9 cellular contexts compared by ENCODE assay signal in the genomic region with DNA sequence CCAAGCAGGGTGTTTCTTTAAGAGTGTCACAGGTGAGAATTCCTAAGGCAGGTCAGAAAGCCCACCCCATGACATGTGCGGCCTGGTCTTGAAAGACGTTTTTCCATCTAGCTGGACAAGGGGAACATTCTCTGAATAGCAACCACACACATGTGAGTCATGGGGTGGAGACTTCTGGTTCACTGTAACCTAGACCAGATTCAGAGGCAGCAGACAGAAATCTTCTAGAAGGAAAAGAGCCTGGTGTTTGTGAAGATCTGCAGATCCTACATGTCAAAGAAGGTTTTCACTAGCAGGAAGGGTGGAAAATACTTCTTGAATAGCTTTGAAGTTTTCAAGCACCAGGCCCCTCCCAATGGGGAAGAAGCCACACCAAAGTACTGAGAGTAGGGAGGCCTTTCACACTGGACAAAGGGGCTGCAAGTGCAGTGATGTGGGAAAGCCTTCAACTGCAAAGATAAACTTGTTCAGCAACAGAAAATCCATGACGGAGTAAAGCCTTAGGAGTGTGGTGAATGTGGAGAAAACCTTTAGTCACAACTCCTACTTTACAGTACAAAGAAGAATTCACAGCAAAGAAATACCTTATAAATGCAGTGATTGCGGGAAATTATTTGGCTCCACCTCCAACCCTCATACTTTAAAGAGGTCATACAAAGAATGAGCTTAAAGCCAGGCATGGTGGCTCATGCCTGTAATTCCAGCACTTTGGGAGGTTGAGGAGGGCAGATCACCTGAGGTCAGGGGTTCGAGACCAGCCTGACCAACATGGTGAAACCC. TPM values are rescaled to one million over a fixed set of nuclear protein-coding genes. Genes with fewer than 3 reads are reported as not detected.
DNase-seq lines count a peak whose midpoint lies in the region; ATAC-seq and TF ChIP-seq lines count a peak whose summit lies in the region.
"Had no signal": no experiment of that assay in that cellular context is flagged by ENCODE, and none has a peak within 500 bp of the region (broad histone marks: within the 10 kb centered on the region; RNA-seq: fewer than 3 reads in every experiment).

No MANE protein-coding gene starts in this region.

- ATAC-seq in aorta (ENCODE audit: low FRiP score), result no peak
- no peak for ATAC-seq in GM19395 (IDR thresholded peaks at IDR 0.05; ENCODE audit: unreplicated experiment)

- H3K27me3 ChIP-seq in brain microvascular endothelial cell (replicated peaks) (no peaks in the 10 kb centered on the region), kidney epithelial cell (ENCODE audit: control insufficient read depth, insufficient read depth, low read length) (no peaks in the 10 kb centered on the region), aorta (ENCODE audit: control insufficient read depth in 1 of 2, insufficient read depth in 2 of 2, low read length in 1 of 2) (no peaks in the 10 kb centered on the region)

- no peaks in the 10 kb centered on the region for H3K36me3 ChIP-seq in brain microvascular endothelial cell (replicated peaks)
- no peaks in the 10 kb centered on the region for H3K36me3 ChIP-seq in kidney epithelial cell (ENCODE audit: control insufficient read depth, insufficient read depth, low read length)
- H3K36me3 ChIP-seq in aorta (ENCODE audit: control insufficient read depth in 1 of 2, insufficient read depth in 2 of 2, low read length in 1 of 2), result no peaks in the 10 kb centered on the region

- 63 to 64% methylated on average over 5 of the region's 5 CpGs for WGBS in aorta, 2 donors

- H3K27ac ChIP-seq in brain microvascular endothelial cell (peak overlapping the region; percentile 66), aorta (ENCODE audit: low read depth in 1 of 2, low read length in 2 of 2) (peak overlapping the region in 1 of 2 donors; percentile 64)

- H3K4me1 ChIP-seq in aorta (ENCODE audit: control insufficient read depth in 1 of 2, insufficient read depth in 2 of 2, low read length in 2 of 2), result peaks cover 0 to 3% of the 10 kb centered on the region in 2 donors

- TF ChIP-seq CTCF in brain microvascular endothelial cell (IDR thresholded peaks at IDR 0.05; ENCODE audit: low read depth, low read length, missing control alignments), result no peak
- no peak for TF ChIP-seq CTCF in kidney epithelial cell (IDR thresholded peaks at IDR 0.05; ENCODE audit: insufficient read depth, low read length, poor library complexity, severe bottlenecking)

- H3K4me3 ChIP-seq in brain microvascular endothelial cell (ENCODE audit: low read depth, low read length) (no peak overlapping the region), kidney epithelial cell (ENCODE audit: low read depth, low read length) (no peak overlapping the region), aorta (ENCODE audit: low read length in 2 of 2) (no peak overlapping the region)

- no peaks in the 10 kb centered on the region for H3K9me3 ChIP-seq in aorta (ENCODE audit: control insufficient read depth, low read length)

- intact Hi-C loops in aorta (cut with DNase I), result no loop called here

- DNase-seq in A172 (ENCODE audit: low spot score), result peak; percentile 68
- DNase-seq in HPDE6-E6E7 (ENCODE audit: extremely low spot score), result peak; percentile 59
- peak; percentile 80 for DNase-seq in brain microvascular endothelial cell
- DNase-seq in kidney epithelial cell (ENCODE audit: low read depth), result peak; percentile 65
- DNase-seq in aorta, result no peak
- DNase-seq in cerebellar cortex (ENCODE audit: low spot score), result no peak
- DNase-seq in putamen (ENCODE audit: low spot score), result no peak
- DNase-seq: COR-L47 had no signal

- in situ Hi-C loops in brain microvascular endothelial cell (cut with HindIII; ENCODE audit: low pct_ligation_motif_present, low sequenced_read_pairs), result no loop called here

RNA-seq across cellular contexts. Expression of gene ADAM10, which starts 17.6 kb away (rescaled TPM):
- total RNA-seq in A172 (2014; rRNA removed; shearing (Covaris generic)), result 116 and 128 TPM in 2 replicates
- total RNA-seq in kidney epithelial cell (125 and 128 TPM in 2 replicates), aorta (100 to 1,000 TPM in 1 of 2 donors, 10 to 100 TPM in 1; 92.8 to 115 TPM)
- polyA plus RNA-seq in aorta, result 10 to 100 TPM; 11.6 to 22.3 TPM

RNA-seq across cellular contexts. Expression of gene MINDY2, which starts 39.2 kb away (rescaled TPM):
- total RNA-seq in A172 (2014; rRNA removed; shearing (Covaris generic)), result 6.3 and 6.7 TPM in 2 replicates
- total RNA-seq in kidney epithelial cell (21.8 and 25.7 TPM in 2 replicates), aorta (10 to 100 TPM; 46.3 to 48.0 TPM)
- 10 to 100 TPM; 10.1 to 10.5 TPM for polyA plus RNA-seq in aorta

Comparison
In these comparisons a context has a peak if more than half of its experiments do, and no peak if none do; other contexts are left out.
1. DNase-seq: peak in A172 (single experiment), HPDE6-E6E7 (single experiment), brain microvascular endothelial cell (single experiment) and kidney epithelial cell (single experiment); none in aorta (0 of 2), cerebellar cortex (single experiment) and putamen (single experiment).